3 cellular contexts compared by ENCODE assay signal in the genomic region with DNA sequence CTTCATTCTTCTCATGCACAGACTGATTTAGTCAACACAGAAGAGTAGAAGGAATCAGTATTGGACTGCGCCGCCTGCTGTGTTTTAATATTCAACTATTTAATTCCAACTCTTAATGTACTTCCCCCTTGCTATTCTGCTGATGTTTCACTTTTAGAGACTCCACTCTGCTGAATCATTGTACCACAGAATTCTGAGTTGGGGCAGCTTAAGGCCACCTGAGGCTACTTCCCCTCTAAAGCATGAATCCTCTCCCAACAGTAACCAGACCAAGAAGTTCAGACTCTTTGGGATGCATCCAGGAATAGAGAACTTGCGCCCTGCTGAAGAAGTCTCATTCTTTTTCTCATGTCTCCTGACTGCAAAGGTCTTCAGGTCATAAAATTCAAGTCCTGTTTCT.
TF ChIP-seq lines count a peak whose summit lies in the region.

No MANE protein-coding gene starts in this region.

TF ChIP-seq in A549, 52 proteins besides CTCF, POLR2A, EP300 and RAD21:
- peak; percentile 81 for TF ChIP-seq MAFK (IDR thresholded peaks at IDR 0.05; ENCODE audit: partially characterized antibody)
- TF ChIP-seq ZFP36 (IDR thresholded peaks at IDR 0.05; ENCODE audit: borderline replicate concordance, partially characterized antibody): no peak

TF ChIP-seq in HepG2, 621 proteins besides CTCF, POLR2A, EP300 and RAD21:
- no peak for TF ChIP-seq REL (CRISPR knock-in tag; conservative IDR thresholded peaks at IDR 0.05)
- TF ChIP-seq MAFF (IDR thresholded peaks at IDR 0.05; ENCODE audit: low read depth, low read length): peak; percentile 34; the same call in 1 of the 2 replicates
- TF ChIP-seq MAFK (conservative IDR thresholded peaks at IDR 0.05 in 1 of 2, IDR thresholded peaks at IDR 0.05 in 1 of 2; ENCODE audit: low read length in 2 of 2): peak; percentile 22 to 53; a peak in 2 of 4 replicates

TF ChIP-seq in SK-N-SH treated with all-trans-retinoic acid at 6 μM for 48 hours, 23 proteins besides CTCF, POLR2A, EP300 and RAD21:
- TF ChIP-seq ISL1 (CRISPR knock-in tag; IDR thresholded peaks at IDR 0.05) (no peak), PPARA (CRISPR knock-in tag; IDR thresholded peaks at IDR 0.05; ENCODE audit: borderline replicate concordance) (no peak), TCF4 (CRISPR knock-in tag; IDR thresholded peaks at IDR 0.05; ENCODE audit: borderline replicate concordance) (no peak), OSR1 (CRISPR knock-in tag; IDR thresholded peaks at IDR 0.05) (no peak), TOX (CRISPR knock-in tag; IDR thresholded peaks at IDR 0.05; ENCODE audit: borderline replicate concordance) (no peak), ZNF565 (CRISPR knock-in tag; conservative IDR thresholded peaks at IDR 0.05; ENCODE audit: low read depth) (no peak)
- TF ChIP-seq, protein P1, sequence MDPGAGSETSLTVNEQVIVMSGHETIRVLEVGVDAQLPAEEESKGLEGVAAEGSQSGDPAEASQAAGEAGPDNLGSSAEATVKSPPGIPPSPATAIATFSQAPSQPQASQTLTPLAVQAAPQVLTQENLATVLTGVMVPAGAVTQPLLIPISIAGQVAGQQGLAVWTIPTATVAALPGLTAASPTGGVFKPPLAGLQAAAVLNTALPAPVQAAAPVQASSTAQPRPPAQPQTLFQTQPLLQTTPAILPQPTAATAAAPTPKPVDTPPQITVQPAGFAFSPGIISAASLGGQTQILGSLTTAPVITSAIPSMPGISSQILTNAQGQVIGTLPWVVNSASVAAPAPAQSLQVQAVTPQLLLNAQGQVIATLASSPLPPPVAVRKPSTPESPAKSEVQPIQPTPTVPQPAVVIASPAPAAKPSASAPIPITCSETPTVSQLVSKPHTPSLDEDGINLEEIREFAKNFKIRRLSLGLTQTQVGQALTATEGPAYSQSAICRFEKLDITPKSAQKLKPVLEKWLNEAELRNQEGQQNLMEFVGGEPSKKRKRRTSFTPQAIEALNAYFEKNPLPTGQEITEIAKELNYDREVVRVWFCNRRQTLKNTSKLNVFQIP (CRISPR knock-in tag; IDR thresholded peaks at IDR 0.05; ENCODE audit: borderline replicate concordance, low read depth): no peak
- TF ChIP-seq, protein P2, sequence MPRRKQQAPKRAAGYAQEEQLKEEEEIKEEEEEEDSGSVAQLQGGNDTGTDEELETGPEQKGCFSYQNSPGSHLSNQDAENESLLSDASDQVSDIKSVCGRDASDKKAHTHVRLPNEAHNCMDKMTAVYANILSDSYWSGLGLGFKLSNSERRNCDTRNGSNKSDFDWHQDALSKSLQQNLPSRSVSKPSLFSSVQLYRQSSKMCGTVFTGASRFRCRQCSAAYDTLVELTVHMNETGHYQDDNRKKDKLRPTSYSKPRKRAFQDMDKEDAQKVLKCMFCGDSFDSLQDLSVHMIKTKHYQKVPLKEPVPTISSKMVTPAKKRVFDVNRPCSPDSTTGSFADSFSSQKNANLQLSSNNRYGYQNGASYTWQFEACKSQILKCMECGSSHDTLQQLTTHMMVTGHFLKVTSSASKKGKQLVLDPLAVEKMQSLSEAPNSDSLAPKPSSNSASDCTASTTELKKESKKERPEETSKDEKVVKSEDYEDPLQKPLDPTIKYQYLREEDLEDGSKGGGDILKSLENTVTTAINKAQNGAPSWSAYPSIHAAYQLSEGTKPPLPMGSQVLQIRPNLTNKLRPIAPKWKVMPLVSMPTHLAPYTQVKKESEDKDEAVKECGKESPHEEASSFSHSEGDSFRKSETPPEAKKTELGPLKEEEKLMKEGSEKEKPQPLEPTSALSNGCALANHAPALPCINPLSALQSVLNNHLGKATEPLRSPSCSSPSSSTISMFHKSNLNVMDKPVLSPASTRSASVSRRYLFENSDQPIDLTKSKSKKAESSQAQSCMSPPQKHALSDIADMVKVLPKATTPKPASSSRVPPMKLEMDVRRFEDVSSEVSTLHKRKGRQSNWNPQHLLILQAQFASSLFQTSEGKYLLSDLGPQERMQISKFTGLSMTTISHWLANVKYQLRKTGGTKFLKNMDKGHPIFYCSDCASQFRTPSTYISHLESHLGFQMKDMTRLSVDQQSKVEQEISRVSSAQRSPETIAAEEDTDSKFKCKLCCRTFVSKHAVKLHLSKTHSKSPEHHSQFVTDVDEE (CRISPR knock-in tag; IDR thresholded peaks at IDR 0.05): no peak
